In the genomic region with DNA sequence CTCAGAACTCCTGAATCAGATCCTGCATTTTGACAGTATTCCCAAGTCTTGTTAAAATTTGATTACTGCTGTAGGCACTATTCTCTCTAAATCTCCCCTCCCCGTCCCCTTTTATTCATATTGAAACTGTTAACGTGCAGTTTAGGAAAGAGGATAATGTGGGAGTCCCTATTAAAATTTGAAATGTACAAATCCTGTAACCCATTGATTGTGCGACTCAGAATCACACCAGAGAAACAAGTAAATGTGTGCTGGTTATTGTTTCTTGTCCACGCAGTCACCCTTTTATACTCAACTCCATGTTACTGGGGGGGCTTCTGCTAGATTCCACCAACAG, we compare ENCODE assay signal across 8 cellular contexts. TPM values are rescaled to one million over a fixed set of nuclear protein-coding genes. Genes with fewer than 3 reads are reported as not detected.
DNase-seq lines count a peak whose midpoint lies in the region; ATAC-seq, FAIRE-seq and TF ChIP-seq lines count a peak whose summit lies in the region.

No MANE protein-coding gene starts in this region.

- H3K27ac ChIP-seq in HCT116 (ENCODE audit: low read depth, low read length) (peak overlapping the region; percentile 65), smooth muscle cell (ENCODE audit: low read depth) (peak overlapping the region; percentile 93)

- H3K9me3 Mint-ChIP-seq in activated CD4-positive, alpha-beta memory T cell treated with anti-CD3 and anti-CD28 coated beads for 36 hours, result no peaks in the 10 kb centered on the region
- H3K9me3 Mint-ChIP-seq in glutamatergic neuron (ENCODE audit: unreplicated experiment), result peaks cover 5% of the 10 kb centered on the region

- TF ChIP-seq POLR2A in HCT116 (IDR thresholded peaks at IDR 0.05; ENCODE audit: borderline replicate concordance, extremely low read depth, insufficient read depth, insufficient read length), result no peak

- H3K27ac Mint-ChIP-seq in activated CD4-positive, alpha-beta memory T cell treated with anti-CD3 and anti-CD28 coated beads for 36 hours, result peak overlapping the region; percentile 95
- H3K27ac Mint-ChIP-seq in glutamatergic neuron (ENCODE audit: unreplicated experiment), result peak overlapping the region; percentile 91

- 57% methylated on average over 4 of the region's 4 CpGs for WGBS in smooth muscle cell (ENCODE audit: low lambda C conversion rate)

- TF ChIP-seq CTCF in HCT116 (IDR thresholded peaks at IDR 0.05 in 2 of 3, conservative IDR thresholded peaks at IDR 0.05 in 1 of 3; ENCODE audit: borderline replicate concordance in 1 of 3, insufficient read depth in 1 of 3, low read depth in 2 of 3, low read length in 2 of 3) (no peak), glutamatergic neuron (IDR thresholded peaks at IDR 0.05; ENCODE audit: partially characterized antibody, unreplicated experiment) (no peak), smooth muscle cell (IDR thresholded peaks at IDR 0.05; ENCODE audit: borderline replicate concordance, insufficient read depth, poor library complexity, severe bottlenecking) (no peak)

- H3K27me3 ChIP-seq in HCT116 (ENCODE audit: insufficient read depth, low read length) (no peaks in the 10 kb centered on the region), smooth muscle cell (ENCODE audit: low read depth) (no peaks in the 10 kb centered on the region)

- H4K20me1 ChIP-seq in HCT116 (ENCODE audit: insufficient read depth) (no peaks in the 10 kb centered on the region), smooth muscle cell (ENCODE audit: low read depth) (no peaks in the 10 kb centered on the region)

- H3K4me3 ChIP-seq in HCT116 (replicated peaks in 1 of 2; ENCODE audit: low read depth in 1 of 2, low read length in 2 of 2), result peak overlapping the region; percentile 71 to 98
- peak overlapping the region; percentile 76 for H3K4me3 ChIP-seq in smooth muscle cell

- H3K79me2 ChIP-seq in HCT116 (ENCODE audit: insufficient read depth, low read length), result peaks cover 43% of the 10 kb centered on the region
- H3K79me2 ChIP-seq in smooth muscle cell (ENCODE audit: low read depth), result peaks cover 41% of the 10 kb centered on the region

- peaks cover 7% of the 10 kb centered on the region for H3K36me3 Mint-ChIP-seq in activated CD4-positive, alpha-beta memory T cell treated with anti-CD3 and anti-CD28 coated beads for 36 hours
- no peaks in the 10 kb centered on the region for H3K36me3 Mint-ChIP-seq in glutamatergic neuron (ENCODE audit: unreplicated experiment)

- TSS peak; percentile 99 for BruUV-seq in HCT116 (replicated peaks; lab: Mats Ljungman, UMichigan)

- intact Hi-C loops in HCT116 (cut with micrococcal nuclease), result loop anchor here (2.0 kb wide), 1 partner anchor 32 kb away; the partner anchor contains the start of gene USP16
- intact Hi-C loops in activated CD4-positive, alpha-beta memory T cell treated with anti-CD3 and anti-CD28 coated beads for 36 hours (cut with micrococcal nuclease), result loop anchor here (1.0 to 5.0 kb wide), 7 partner anchors 9 to 305 kb away; partner anchors contain the start of genes BACH1, CCT8 and USP16

- H3K9ac ChIP-seq in HCT116 (ENCODE audit: low read length) (peak overlapping the region; percentile 84), smooth muscle cell (ENCODE audit: low read depth) (peak overlapping the region; percentile 80)

- H3K4me2 ChIP-seq in HCT116 (ENCODE audit: low read length), result peak overlapping the region; percentile 86
- H3K4me2 ChIP-seq in smooth muscle cell, result peak overlapping the region; percentile 78

- H3K4me1 Mint-ChIP-seq in activated CD4-positive, alpha-beta memory T cell treated with anti-CD3 and anti-CD28 coated beads for 36 hours (ENCODE audit: low read depth), result peaks cover 45% of the 10 kb centered on the region
- H3K4me1 Mint-ChIP-seq in glutamatergic neuron (ENCODE audit: low read depth, unreplicated experiment), result peaks cover 2% of the 10 kb centered on the region

- RAD21 ChIA-PET in HCT116 (lab: Charles Lee; ENCODE audit: low non-redundant PET in 1 of 2, low total read pairs in 2 of 2, uncharacterized antibody in 2 of 2, unreplicated experiment in 2 of 2), result no interaction called here

- no peak for ATAC-seq in HCT116

- peaks cover 8% of the 10 kb centered on the region for H3F3A ChIP-seq in smooth muscle cell (ENCODE audit: low read depth)

- no peaks in the 10 kb centered on the region for H3K27me3 Mint-ChIP-seq in activated CD4-positive, alpha-beta memory T cell treated with anti-CD3 and anti-CD28 coated beads for 36 hours
- H3K27me3 Mint-ChIP-seq in glutamatergic neuron (ENCODE audit: unreplicated experiment), result peaks cover 3% of the 10 kb centered on the region

- H3K36me3 ChIP-seq in HCT116 (ENCODE audit: control insufficient read depth in 1 of 2, insufficient read depth in 2 of 2, low read length in 2 of 2), result no peaks in the 10 kb centered on the region
- no peaks in the 10 kb centered on the region for H3K36me3 ChIP-seq in smooth muscle cell (ENCODE audit: low read depth)

- H2AFZ ChIP-seq in HCT116 (ENCODE audit: low read depth, low read length, poor library complexity, severe bottlenecking) (no peak overlapping the region), smooth muscle cell (ENCODE audit: low read depth) (peak overlapping the region; percentile 71)

- FAIRE-seq in GM19239 (lab: Jason Lieb, UNC), result no peak

- H3K4me3 Mint-ChIP-seq in activated CD4-positive, alpha-beta memory T cell treated with anti-CD3 and anti-CD28 coated beads for 36 hours, result peak overlapping the region; percentile 93
- H3K4me3 Mint-ChIP-seq in glutamatergic neuron (ENCODE audit: unreplicated experiment), result peak overlapping the region; percentile 94

- TF ChIP-seq RAD21 in HCT116 (IDR thresholded peaks at IDR 0.05; ENCODE audit: low read depth), result no peak

- POLR2A ChIA-PET in HCT116 (lab: Charles Lee), result interaction anchor here (0.7 to 1.8 kb wide), 4 partner anchors 9 to 31 kb away, joined by 3 to 30 read pairs (median 3); partner anchors contain the start of gene USP16
- POLR2A ChIA-PET in activated CD4-positive, alpha-beta memory T cell treated with anti-CD3 and anti-CD28 coated beads for 36 hours (lab: Charles Lee), result interaction anchor here (0.9 to 3.4 kb wide), 8 partner anchors 9 to 161 kb away, joined by 3 to 62 read pairs (median 8); partner anchors contain the start of genes CCT8, RWDD2B and USP16

- CTCF ChIA-PET in HCT116 (lab: Charles Lee), result interaction anchor here (1.4 kb wide), 1 partner anchor 9 kb away, joined by 3 read pairs; no protein-coding TSS in a partner anchor
- CTCF ChIA-PET in activated CD4-positive, alpha-beta memory T cell treated with anti-CD3 and anti-CD28 coated beads for 36 hours (lab: Charles Lee), result interaction anchor here (1.4 to 2.4 kb wide), 3 partner anchors 9 to 81 kb away, joined by 3 to 10 read pairs (median 6); partner anchors contain the start of gene USP16

- peaks cover 13 to 28% of the 10 kb centered on the region in 2 experiments; a peak in 3 of 4 replicates for H3K4me1 ChIP-seq in HCT116 (ENCODE audit: control insufficient read depth in 1 of 2, insufficient read depth in 2 of 2, low read length in 2 of 2)
- H3K4me1 ChIP-seq in smooth muscle cell (ENCODE audit: low read depth), result peaks cover 8% of the 10 kb centered on the region

- DNase-seq in HCT116 (ENCODE audit: low read depth, low spot score), result no peak
- DNase-seq in activated CD4-positive, alpha-beta memory T cell treated with anti-CD3 and anti-CD28 coated beads for 36 hours, result no peak
- DNase-seq in glutamatergic neuron, result no peak
- no peak for DNase-seq in smooth muscle cell (lab: John Stamatoyannopoulos, UW; ENCODE audit: unreplicated experiment)
- DNase-seq in NCI-H1105 (lab: John Stamatoyannopoulos, UW), result no peak
- DNase-seq in dedifferentiated amniotic fluid mesenchymal stem cell (ENCODE audit: extremely low spot score), result no peak
- no peak for DNase-seq in COLO668 (lab: John Stamatoyannopoulos, UW; ENCODE audit: unreplicated experiment)
- no peak for DNase-seq in GM19239 (ENCODE audit: insufficient read length, low spot score)

- no peaks in the 10 kb centered on the region for H3K9me2 ChIP-seq in HCT116 (ENCODE audit: insufficient read depth)

- no peaks in the 10 kb centered on the region for H3K9me3 ChIP-seq in HCT116 (ENCODE audit: control insufficient read depth in 1 of 2, insufficient read depth in 1 of 2, low read depth in 1 of 2, low read length in 2 of 2)
- no peaks in the 10 kb centered on the region for H3K9me3 ChIP-seq in smooth muscle cell (replicated peaks; ENCODE audit: low read depth)

TF ChIP-seq in HCT116, 20 proteins besides CTCF, POLR2A, EP300 and RAD21 (continues in another document):
- no peak for TF ChIP-seq SP1 (IDR thresholded peaks at IDR 0.05; ENCODE audit: low read depth)
- no peak for TF ChIP-seq CBX3 (IDR thresholded peaks at IDR 0.05; ENCODE audit: low read depth)
- no peak for TF ChIP-seq FOSL1 (IDR thresholded peaks at IDR 0.05; ENCODE audit: low read depth)
- TF ChIP-seq POLR2AphosphoS5 (IDR thresholded peaks at IDR 0.05; ENCODE audit: low read depth, low read length), result no peak

RNA-seq across cellular contexts. Expression of gene LTN1, which starts 0.6 kb away (rescaled TPM):
- total RNA-seq in HCT116 (2021; ENCODE audit: unreplicated experiment) (8.7 TPM), glutamatergic neuron (ENCODE audit: unreplicated experiment) (32.9 TPM), smooth muscle cell (44.4 and 50.2 TPM in 2 replicates)
- 1.1 and 1.4 TPM in 2 replicates for polyA plus RNA-seq in HCT116 (2012)
- 10 to 100 TPM; 26.7 to 29.1 TPM for total RNA-seq in activated CD4-positive, alpha-beta memory T cell treated with anti-CD3 and anti-CD28 coated beads for 36 hours
- polyA plus RNA-seq in smooth muscle cell, result 10.2 and 11.2 TPM in 2 replicates

RNA-seq across cellular contexts. Expression of gene RWDD2B, which starts 25.9 kb away (rescaled TPM):
- total RNA-seq in HCT116 (2021; ENCODE audit: unreplicated experiment), result 24.5 TPM
- polyA plus RNA-seq in HCT116 (2012), result 14.8 and 15.8 TPM in 2 replicates
- 10 to 100 TPM; 14.4 to 16.2 TPM for total RNA-seq in activated CD4-positive, alpha-beta memory T cell treated with anti-CD3 and anti-CD28 coated beads for 36 hours
- total RNA-seq in glutamatergic neuron (ENCODE audit: unreplicated experiment), result 12.3 TPM
- total RNA-seq in smooth muscle cell, result 6.1 and 11.8 TPM in 2 replicates
- polyA plus RNA-seq in smooth muscle cell, result 4.3 and 4.4 TPM in 2 replicates

RNA-seq across cellular contexts. Expression of gene USP16, which starts 31.2 kb away (rescaled TPM):
- 35.9 TPM for total RNA-seq in HCT116 (2021; ENCODE audit: unreplicated experiment)
- 12.6 and 19.0 TPM in 2 replicates for polyA plus RNA-seq in HCT116 (2012)
- 10 to 100 TPM; 39.3 to 42.1 TPM for total RNA-seq in activated CD4-positive, alpha-beta memory T cell treated with anti-CD3 and anti-CD28 coated beads for 36 hours
- 21.9 TPM for total RNA-seq in glutamatergic neuron (ENCODE audit: unreplicated experiment)
- 36.2 and 37.0 TPM in 2 replicates for total RNA-seq in smooth muscle cell
- 24.8 and 25.9 TPM in 2 replicates for polyA plus RNA-seq in smooth muscle cell
